In genomic region chr2:237701859-237702370, GRCh38 we compare ENCODE assay signal across 8 cellular contexts.
A peak's percentile ranks its signal among the peaks of the same experiment; 100 is the strongest.
DNase-seq lines count a peak whose midpoint lies in the region; ATAC-seq, FAIRE-seq and TF ChIP-seq lines count a peak whose summit lies in the region.

No MANE protein-coding gene starts in this region.

- no peak for DNase-seq in activated T-cell treated with anti-CD3 and anti-CD28 coated beads, Interleukin-2, amount 50 U/mL, for 24 hours
- no peak for DNase-seq in activated T-cell treated with anti-CD3 and anti-CD28 coated beads, Interleukin-2, amount 50 U/mL, for 48 hours
- DNase-seq in astrocyte (ENCODE audit: low read depth) (no peak), right lobe of liver (no peak), tibial artery (no peak)
- no peak for DNase-seq in activated CD4-positive, CD25-positive, alpha-beta regulatory T cell (lab: John Stamatoyannopoulos, UW)

- peaks cover 85% of the 10 kb centered on the region for H4K20me1 ChIP-seq in astrocyte (ENCODE audit: insufficient read depth, low read length)

- H3K9ac ChIP-seq in astrocyte (ENCODE audit: low read length): peak overlapping the region; percentile 84

- H3K27me3 Mint-ChIP-seq in activated T-cell treated with anti-CD3 and anti-CD28 coated beads, Interleukin-2, amount 50 U/mL, for 24 hours: no peaks in the 10 kb centered on the region
- no peaks in the 10 kb centered on the region for H3K27me3 Mint-ChIP-seq in astrocyte (ENCODE audit: low read depth, unreplicated experiment)

- H3K9me3 ChIP-seq in astrocyte (ENCODE audit: insufficient read depth, low read depth, low read length) (no peaks in the 10 kb centered on the region), right lobe of liver (no peaks in the 10 kb centered on the region), tibial artery (no peaks in the 10 kb centered on the region)

- H3K4me3 ChIP-seq in astrocyte (ENCODE audit: insufficient read depth, low read depth, low read length): no peak overlapping the region
- H3K4me3 ChIP-seq in right lobe of liver: no peak overlapping the region
- H3K4me3 ChIP-seq in tibial artery: peak overlapping the region in 1 of 2 donors; percentile 28

- H3K79me2 ChIP-seq in astrocyte (ENCODE audit: insufficient read depth, low read length): peaks cover 93% of the 10 kb centered on the region

- H3K4me2 ChIP-seq in astrocyte (ENCODE audit: low read length): peak overlapping the region; percentile 81

- H3K27ac ChIP-seq in astrocyte (ENCODE audit: low read depth, low read length) (peak overlapping the region; percentile 95), right lobe of liver (peak overlapping the region in 2 of 3 donors; percentile 24 to 47), tibial artery (peak overlapping the region; percentile 97 to 99)

- H3K4me1 ChIP-seq in astrocyte (ENCODE audit: insufficient read depth, low read length) (peaks cover 69% of the 10 kb centered on the region), right lobe of liver (peaks cover 0 to 30% (median 1%) of the 10 kb centered on the region in 4 donors), tibial artery (peaks cover 0 to 100% (median 92%) of the 10 kb centered on the region in 4 donors)

- ATAC-seq in right lobe of liver: no peak
- no peak for ATAC-seq in GM18520 (IDR thresholded peaks at IDR 0.05; ENCODE audit: unreplicated experiment)
- no peak for ATAC-seq in HG03095 (IDR thresholded peaks at IDR 0.05; ENCODE audit: unreplicated experiment)

- H3K36me3 Mint-ChIP-seq in activated T-cell treated with anti-CD3 and anti-CD28 coated beads, Interleukin-2, amount 50 U/mL, for 24 hours (ENCODE audit: low read depth): peaks cover 71% of the 10 kb centered on the region
- H3K36me3 Mint-ChIP-seq in astrocyte (ENCODE audit: low read depth, unreplicated experiment): no peaks in the 10 kb centered on the region

- H3K27me3 ChIP-seq in astrocyte (ENCODE audit: insufficient read depth, low read length): no peaks in the 10 kb centered on the region
- H3K27me3 ChIP-seq in right lobe of liver: no peaks in the 10 kb centered on the region
- no peaks in the 10 kb centered on the region for H3K27me3 ChIP-seq in tibial artery

- no peak for TF ChIP-seq CTCF in astrocyte (IDR thresholded peaks at IDR 0.05; ENCODE audit: insufficient read depth, low read depth, low read length)
- TF ChIP-seq CTCF in right lobe of liver (IDR thresholded peaks at IDR 0.05): no peak
- no peak for TF ChIP-seq CTCF in tibial artery (IDR thresholded peaks at IDR 0.05)

- intact Hi-C loops in right lobe of liver (cut with DNase I) (no loop called here), tibial artery (cut with DNase I; ENCODE audit: low total_unique reads) (loop anchor here (5.0 to 10.0 kb wide), 2 partner anchors 35 to 193 kb away; no protein-coding TSS in a partner anchor)

- H3K36me3 ChIP-seq in astrocyte (ENCODE audit: insufficient read depth, low read length) (no peaks in the 10 kb centered on the region), right lobe of liver (no peaks in the 10 kb centered on the region), tibial artery (no peaks in the 10 kb centered on the region)

- no peaks in the 10 kb centered on the region for H3K9me3 Mint-ChIP-seq in activated T-cell treated with anti-CD3 and anti-CD28 coated beads, Interleukin-2, amount 50 U/mL, for 24 hours
- H3K9me3 Mint-ChIP-seq in astrocyte (ENCODE audit: unreplicated experiment): no peaks in the 10 kb centered on the region

- peak overlapping the region; percentile 98 for H3K27ac Mint-ChIP-seq in activated T-cell treated with anti-CD3 and anti-CD28 coated beads, Interleukin-2, amount 50 U/mL, for 24 hours
- H3K27ac Mint-ChIP-seq in astrocyte (ENCODE audit: unreplicated experiment): peak overlapping the region; percentile 100

- H3K4me1 Mint-ChIP-seq in activated T-cell treated with anti-CD3 and anti-CD28 coated beads, Interleukin-2, amount 50 U/mL, for 24 hours (ENCODE audit: low read depth): peaks cover 98% of the 10 kb centered on the region
- H3K4me1 Mint-ChIP-seq in astrocyte (ENCODE audit: low read depth, unreplicated experiment): peaks cover 79% of the 10 kb centered on the region

- no peak for FAIRE-seq in astrocyte (lab: Jason Lieb, UNC)

- WGBS in right lobe of liver (ENCODE audit: insufficient coverage, low coverage, low lambda C conversion rate, missing lambda C conversion rate): 79% methylated on average over 6 of the region's 10 CpGs

- no peak for TF ChIP-seq POLR2A in right lobe of liver (IDR thresholded peaks at IDR 0.05)

- H2AFZ ChIP-seq in astrocyte (ENCODE audit: low read depth, low read length): no peak overlapping the region

- peak overlapping the region; percentile 70 for H3K4me3 Mint-ChIP-seq in activated T-cell treated with anti-CD3 and anti-CD28 coated beads, Interleukin-2, amount 50 U/mL, for 24 hours
- no peak overlapping the region for H3K4me3 Mint-ChIP-seq in astrocyte (ENCODE audit: unreplicated experiment)

Comparison
In these comparisons a context has a peak if more than half of its experiments do, and no peak if none do; other contexts are left out.
1. H3K27ac ChIP-seq: peak in every context shown above with its lines; median percentile 98 in tibial artery; 95 in astrocyte; 36 in right lobe of liver.